Comparison of ENCODE assay signal across 19 cellular contexts in genomic region chrX:150406559-150406958, GRCh38. TPM values are rescaled to one million over a fixed set of nuclear protein-coding genes. Genes with fewer than 3 reads are reported as not detected.
DNase-seq lines count a peak whose midpoint lies in the region; ATAC-seq, FAIRE-seq and TF ChIP-seq lines count a peak whose summit lies in the region.
"Had no signal": no experiment of that assay in that cellular context is flagged by ENCODE, and none has a peak within 500 bp of the region (broad histone marks: within the 10 kb centered on the region; RNA-seq: fewer than 3 reads in every experiment).

No MANE protein-coding gene starts in this region.

- peaks cover 88% of the 10 kb centered on the region for H3K79me2 ChIP-seq in Karpas-422 (ENCODE audit: low read length)
- H3K79me2 ChIP-seq in astrocyte (ENCODE audit: insufficient read depth, low read length) = peaks cover 8% of the 10 kb centered on the region

- H3K9me3 ChIP-seq in A549 (no peaks in the 10 kb centered on the region), Karpas-422 (ENCODE audit: low read length) (no peaks in the 10 kb centered on the region), astrocyte (ENCODE audit: insufficient read depth, low read depth, low read length) (no peaks in the 10 kb centered on the region)
- H3K9me3 ChIP-seq: HAP-1 had no signal

- H3K9ac ChIP-seq in Karpas-422 (ENCODE audit: low read length) (no peak overlapping the region), astrocyte (ENCODE audit: low read length) (no peak overlapping the region)

- H4K20me1 ChIP-seq in Karpas-422 (ENCODE audit: insufficient read depth, low read depth, low read length) (no peaks in the 10 kb centered on the region), astrocyte (ENCODE audit: insufficient read depth, low read length) (peaks cover 13% of the 10 kb centered on the region)

- H2AFZ ChIP-seq in Karpas-422 (ENCODE audit: low read length) (no peak overlapping the region), astrocyte (ENCODE audit: low read depth, low read length) (no peak overlapping the region)

- H3K4me1 Mint-ChIP-seq in astrocyte (ENCODE audit: low read depth, unreplicated experiment) = no peaks in the 10 kb centered on the region

- H3K9me2 ChIP-seq in Karpas-422 (replicated peaks; ENCODE audit: insufficient read depth, low read length) = no peaks in the 10 kb centered on the region

- no peaks in the 10 kb centered on the region for H3K9me3 Mint-ChIP-seq in astrocyte (ENCODE audit: unreplicated experiment)
- H3K9me3 Mint-ChIP-seq: CD4-positive, alpha-beta T cell had no signal

- no peak overlapping the region for H3K27ac Mint-ChIP-seq in astrocyte (ENCODE audit: unreplicated experiment)
- H3K27ac Mint-ChIP-seq: CD4-positive, alpha-beta T cell had no signal

- FAIRE-seq in A549 (lab: Jason Lieb, UNC) (peak; percentile 28), astrocyte (lab: Jason Lieb, UNC) (no peak), GM12892 (lab: Jason Lieb, UNC) (no peak)
- FAIRE-seq: GM12878, GM19239, H1, K562 had no signal

- H3K27me3 Mint-ChIP-seq in astrocyte (ENCODE audit: low read depth, unreplicated experiment) = no peaks in the 10 kb centered on the region
- H3K27me3 Mint-ChIP-seq: CD4-positive, alpha-beta T cell had no signal

- H3K36me3 ChIP-seq in Karpas-422 (ENCODE audit: insufficient read depth, low read length) (no peaks in the 10 kb centered on the region), astrocyte (ENCODE audit: insufficient read depth, low read length) (no peaks in the 10 kb centered on the region)
- H3K36me3 ChIP-seq: HAP-1 had no signal

- no peak overlapping the region for H3K4me3 Mint-ChIP-seq in astrocyte (ENCODE audit: unreplicated experiment)
- H3K4me3 Mint-ChIP-seq: CD4-positive, alpha-beta T cell had no signal

- CTCF ChIA-PET in A549 (lab: Yijun Ruan, JAX) = no interaction called here

- H3K27ac ChIP-seq in A549 = no peak overlapping the region
- H3K27ac ChIP-seq in Karpas-422 (ENCODE audit: low read length) = 0 out of 2 replicates have a peak overlapping the region, but pooled peaks have one; percentile 6
- H3K27ac ChIP-seq in astrocyte (ENCODE audit: low read depth, low read length) = no peak overlapping the region
- H3K27ac ChIP-seq: C4-2B had no signal

- 81% methylated on average over 5 of the region's 5 CpGs for WGBS in A549 (ENCODE audit: missing lambda C conversion rate)

- H3K27me3 ChIP-seq in Karpas-422 (ENCODE audit: low read length) = no peaks in the 10 kb centered on the region
- no peaks in the 10 kb centered on the region for H3K27me3 ChIP-seq in astrocyte (ENCODE audit: insufficient read depth, low read length)

- no peak for TF ChIP-seq RAD21 in A549 (conservative IDR thresholded peaks at IDR 0.05 in 1 of 2, IDR thresholded peaks at IDR 0.05 in 1 of 2)

- H3K4me3 ChIP-seq in A549 (no peak overlapping the region), Karpas-422 (ENCODE audit: low read length) (no peak overlapping the region), astrocyte (ENCODE audit: insufficient read depth, low read depth, low read length) (no peak overlapping the region)
- H3K4me3 ChIP-seq: GM12878, HAP-1, K562 had no signal

- H3K4me2 ChIP-seq in A549 = no peak overlapping the region
- no peak overlapping the region for H3K4me2 ChIP-seq in Karpas-422 (ENCODE audit: low read depth, low read length, poor library complexity, severe bottlenecking)
- H3K4me2 ChIP-seq in astrocyte (ENCODE audit: low read length) = no peak overlapping the region

- POLR2A ChIA-PET in A549 (lab: Yijun Ruan, JAX) = no interaction called here

- no peak for TF ChIP-seq EP300 in A549 (IDR thresholded peaks at IDR 0.05)

- H3K4me1 ChIP-seq in A549 (no peaks in the 10 kb centered on the region), Karpas-422 (ENCODE audit: low read length) (peaks cover 74% of the 10 kb centered on the region), astrocyte (ENCODE audit: insufficient read depth, low read length) (no peaks in the 10 kb centered on the region)
- H3K4me1 ChIP-seq: HAP-1 had no signal

- TF ChIP-seq POLR2A in A549 (IDR thresholded peaks at IDR 0.05; ENCODE audit: low read length) = no peak
- TF ChIP-seq POLR2A in GM12892 (IDR thresholded peaks at IDR 0.05; ENCODE audit: low read depth, low read length) = no peak

- no peak for DNase-seq in A549 (ENCODE audit: low read depth in 1 of 2, low spot score in 1 of 2)
- peak; percentile 5 for DNase-seq in Daoy (ENCODE audit: low read depth)
- DNase-seq in Karpas-422 = no peak
- DNase-seq in astrocyte (ENCODE audit: low read depth) = peak; percentile 17
- DNase-seq in activated effector memory CD4-positive, alpha-beta T cell treated with anti-CD3 and anti-CD28 coated beads, Interleukin-2, amount 50 U/mL, for 16 hours = no peak
- DNase-seq in activated T-cell treated with anti-CD3 and anti-CD28 coated beads for 4 hours = no peak
- DNase-seq in GM12892 (ENCODE audit: insufficient read length) = no peak
- DNase-seq: AML-193; CD4-positive, alpha-beta T cell; DMS153; DMS79; EL had no signal

- H3K36me3 Mint-ChIP-seq in astrocyte (ENCODE audit: low read depth, unreplicated experiment) = no peaks in the 10 kb centered on the region

- no peak for ATAC-seq in A549
- ATAC-seq: GM12878, K562 had no signal

- TF ChIP-seq CTCF in A549 (IDR thresholded peaks at IDR 0.05) (no peak), astrocyte (IDR thresholded peaks at IDR 0.05; ENCODE audit: insufficient read depth, low read depth, low read length) (no peak)

TF ChIP-seq in A549, 52 proteins besides CTCF, POLR2A, EP300 and RAD21:
- TF ChIP-seq FOSL2 (IDR thresholded peaks at IDR 0.05) (no peak), FOSL2 (CRISPR knock-in tag; IDR thresholded peaks at IDR 0.05) (no peak), HOXB5 (CRISPR knock-in tag; IDR thresholded peaks at IDR 0.05) (no peak), CHD2 (IDR thresholded peaks at IDR 0.05; ENCODE audit: low read length, partially characterized antibody) (no peak)

RNA-seq across cellular contexts. Expression of gene MAMLD1, which starts 43.4 kb away (rescaled TPM):
- 1.2 and 1.9 TPM in 2 replicates for polyA plus RNA-seq in A549 (2011; rRNA removed)
- 2.2 and 3.5 TPM in 2 replicates for polyA plus RNA-seq in A549 (2012; cell fraction: cytosol; rRNA removed)
- polyA plus RNA-seq in A549 (2012; cell fraction: nucleus; rRNA removed) = 11.3 and 12.6 TPM in 2 replicates
- 2.3 to 2.5 TPM (median 2.4 TPM) in 3 replicates for polyA plus RNA-seq in A549 (2017; fragmentation: RNase III; extraction: RNeasy Plus Mini Kit Qiagen cat#74134 plus additional on column Dnase treatment)
- 1.0 and 1.4 TPM in 2 replicates for polyA minus RNA-seq in A549 (2011; rRNA and poly(A)+ RNA removed)
- total RNA-seq in Daoy (2014; rRNA removed; shearing (Covaris generic)) = 2.2 and 12.3 TPM in 2 replicates
- 22.9 and 37.8 TPM in 2 replicates for total RNA-seq in Karpas-422 (2014; rRNA removed; shearing (Covaris generic); ENCODE audit: low replicate concordance)
- 6.6 TPM in 2 replicates for total RNA-seq in astrocyte
- not detected for polyA plus RNA-seq in GM12892 (2012; ENCODE audit: missing spikeins)
- total RNA-seq: G401, GM12878 had no signal

Comparison
In these comparisons a context has a peak if more than half of its experiments do, and no peak if none do; other contexts are left out.
1. DNase-seq: peak in Daoy (single experiment) and astrocyte (single experiment); none in A549 (0 of 2), Karpas-422 (single experiment), activated effector memory CD4-positive, alpha-beta T cell treated with anti-CD3 and anti-CD28 coated beads, Interleukin-2, amount 50 U/mL, for 16 hours (single experiment), activated T-cell treated with anti-CD3 and anti-CD28 coated beads for 4 hours (single experiment) and GM12892 (single experiment).